ENCODE assay signal across 18 cellular contexts in genomic region chr13:67143544-67144115, GRCh38.
DNase-seq lines count a peak whose midpoint lies in the region; FAIRE-seq and TF ChIP-seq lines count a peak whose summit lies in the region.
"Had no signal": no experiment of that assay in that cellular context is flagged by ENCODE, and none has a peak within 500 bp of the region (broad histone marks: within the 10 kb centered on the region; RNA-seq: fewer than 3 reads in every experiment).

No MANE protein-coding gene starts in this region.

- CTCF ChIA-PET in endothelial cell of umbilical vein (lab: Charles Lee): interaction anchor here (0.9 to 1.2 kb wide), 2 partner anchors 150 to 525 kb away, joined by 3 read pairs; no protein-coding TSS in a partner anchor

- H3K18ac ChIP-seq in neuronal stem cell (ENCODE audit: low read length): no peak overlapping the region

- H4K91ac ChIP-seq in neuronal stem cell (ENCODE audit: low read depth, low read length, poor library complexity): no peak overlapping the region

- H4K20me1 ChIP-seq in BLaER1 treated with 17β-estradiol and CSF1 and Interleukin-3, amounts not matched to agents 10 nM and 100 nM: no peaks in the 10 kb centered on the region
- H4K20me1 ChIP-seq in endothelial cell of umbilical vein (replicated peaks; ENCODE audit: control insufficient read depth, extremely low read depth, insufficient read depth, low read length): no peaks in the 10 kb centered on the region

- POLR2A ChIA-PET in endothelial cell of umbilical vein (lab: Charles Lee): no interaction called here

- FAIRE-seq in endothelial cell of umbilical vein (lab: Jason Lieb, UNC): no peak
- FAIRE-seq: HepG2 had no signal

- TF ChIP-seq CTCF in endothelial cell of umbilical vein (IDR thresholded peaks at IDR 0.05; ENCODE audit: extremely low read depth in 1 of 2, insufficient read depth in 1 of 2, low read depth in 1 of 2, low read length in 2 of 2): no peak
- no peak for TF ChIP-seq CTCF in prostate gland (IDR thresholded peaks at IDR 0.05)

- H3K4me1 ChIP-seq in BLaER1 treated with 17β-estradiol and CSF1 and Interleukin-3, amounts not matched to agents 10 nM and 100 nM: peaks cover 39 to 50% (median 45%) of the 10 kb centered on the region in 10 experiments
- H3K4me1 ChIP-seq in endothelial cell of umbilical vein (ENCODE audit: control insufficient read depth, extremely low read depth, insufficient read depth, low read length): peaks cover 36% of the 10 kb centered on the region
- peaks cover 2 to 24% of the 10 kb centered on the region in 2 donors for H3K4me1 ChIP-seq in neuronal stem cell (ENCODE audit: control insufficient read depth in 2 of 2, insufficient read depth in 1 of 2, low read depth in 1 of 2, low read length in 2 of 2)
- H3K4me1 ChIP-seq in prostate gland (replicated peaks): no peaks in the 10 kb centered on the region
- H3K4me1 ChIP-seq: Caco-2 had no signal

- H2BK12ac ChIP-seq in neuronal stem cell (ENCODE audit: low read length): no peak overlapping the region

- H3K14ac ChIP-seq in neuronal stem cell (ENCODE audit: low read length): no peak overlapping the region

- H3K27me3 ChIP-seq in BLaER1 treated with 17β-estradiol and CSF1 and Interleukin-3, amounts not matched to agents 10 nM and 100 nM: no peaks in the 10 kb centered on the region
- H3K27me3 ChIP-seq in endothelial cell of umbilical vein (ENCODE audit: control insufficient read depth in 2 of 2, insufficient read depth in 2 of 2, low read length in 2 of 2) (no peaks in the 10 kb centered on the region), neuronal stem cell (ENCODE audit: control insufficient read depth in 3 of 3, insufficient read depth in 3 of 3, low read depth in 1 of 3, low read length in 3 of 3) (no peaks in the 10 kb centered on the region), prostate gland (replicated peaks; ENCODE audit: insufficient read depth) (no peaks in the 10 kb centered on the region)

- intact Hi-C loops in endothelial cell of umbilical vein (cut with micrococcal nuclease) (no loop called here), prostate gland (cut with DNase I) (no loop called here)

- no peaks in the 10 kb centered on the region for H3K36me3 ChIP-seq in BLaER1 treated with 17β-estradiol and CSF1 and Interleukin-3, amounts not matched to agents 10 nM and 100 nM
- H3K36me3 ChIP-seq in endothelial cell of umbilical vein (ENCODE audit: control insufficient read depth in 2 of 2, extremely low read depth in 1 of 2, insufficient read depth in 2 of 2, low read length in 2 of 2) (no peaks in the 10 kb centered on the region), neuronal stem cell (replicated peaks in 1 of 2; ENCODE audit: control insufficient read depth in 2 of 2, insufficient read depth in 2 of 2, low read length in 2 of 2) (no peaks in the 10 kb centered on the region), prostate gland (no peaks in the 10 kb centered on the region)

- H3K79me2 ChIP-seq in endothelial cell of umbilical vein (ENCODE audit: control insufficient read depth, insufficient read depth, low read length): no peaks in the 10 kb centered on the region

- H3K9me1 ChIP-seq in endothelial cell of umbilical vein (replicated peaks; ENCODE audit: control insufficient read depth, extremely low read depth, insufficient read depth, low read length): no peaks in the 10 kb centered on the region

- H2AFZ ChIP-seq in endothelial cell of umbilical vein (ENCODE audit: low read depth, low read length) (peak overlapping the region; percentile 38), neuronal stem cell (ENCODE audit: low read length) (peak overlapping the region; percentile 65)

- WGBS in neuronal stem cell (ENCODE audit: extremely low coverage in 2 of 2, insufficient read length in 2 of 2, insufficient replicate concordance in 1 of 2), 2 donors: no CpG with 5 or more reads among the region's 4 CpGs
- 79% methylated on average over 4 of the region's 4 CpGs for WGBS in prostate gland

- H3K27ac ChIP-seq in BLaER1 treated with 17β-estradiol and CSF1 and Interleukin-3, amounts not matched to agents 10 nM and 100 nM: 0 out of 22 replicates have a peak overlapping the region, but pooled peaks of 1 of the 11 experiments have one; percentile 7
- no peak overlapping the region for H3K27ac ChIP-seq in endothelial cell of umbilical vein (ENCODE audit: insufficient read depth, low read depth, low read length)
- H3K27ac ChIP-seq in neuronal stem cell (replicated peaks; ENCODE audit: low read length): no peak overlapping the region
- H3K27ac ChIP-seq in prostate gland: no peak overlapping the region

- H2BK120ac ChIP-seq in neuronal stem cell (ENCODE audit: low read depth, low read length): no peak overlapping the region

- H3K79me1 ChIP-seq in neuronal stem cell (ENCODE audit: low read depth, low read length): no peaks in the 10 kb centered on the region

- H3K4me3 ChIP-seq in BLaER1 treated with 17β-estradiol and CSF1 and Interleukin-3, amounts not matched to agents 10 nM and 100 nM: no peak overlapping the region
- H3K4me3 ChIP-seq in endothelial cell of umbilical vein (replicated peaks in 1 of 3; ENCODE audit: insufficient read depth in 1 of 3, low read depth in 1 of 3, low read length in 3 of 3): no peak overlapping the region
- H3K4me3 ChIP-seq in neuronal stem cell (ENCODE audit: low read length in 2 of 2): no peak overlapping the region
- no peak overlapping the region for H3K4me3 ChIP-seq in prostate gland

- H3K9ac ChIP-seq in BLaER1 treated with 17β-estradiol and CSF1 and Interleukin-3, amounts not matched to agents 10 nM and 100 nM: no peak overlapping the region
- H3K9ac ChIP-seq in endothelial cell of umbilical vein (replicated peaks; ENCODE audit: extremely low read depth, insufficient read depth, low read length) (no peak overlapping the region), neuronal stem cell (ENCODE audit: low read depth, low read length, poor library complexity) (no peak overlapping the region)

- peak overlapping the region; percentile 33 to 83 (median 58) for H3K4me2 ChIP-seq in BLaER1 treated with 17β-estradiol and CSF1 and Interleukin-3, amounts not matched to agents 10 nM and 100 nM
- H3K4me2 ChIP-seq in endothelial cell of umbilical vein (ENCODE audit: insufficient read depth, low read length) (no peak overlapping the region), neuronal stem cell (ENCODE audit: insufficient read depth, low read length, poor library complexity, severe bottlenecking) (no peak overlapping the region)

- no peaks in the 10 kb centered on the region for H3K9me3 ChIP-seq in BLaER1 treated with 17β-estradiol and CSF1 and Interleukin-3, amounts not matched to agents 10 nM and 100 nM (replicated peaks in 1 of 11)
- H3K9me3 ChIP-seq in endothelial cell of umbilical vein (replicated peaks; ENCODE audit: control insufficient read depth, insufficient read depth, low read length) (no peaks in the 10 kb centered on the region), neuronal stem cell (replicated peaks in 1 of 2; ENCODE audit: control insufficient read depth in 2 of 2, insufficient read depth in 1 of 2, low read depth in 1 of 2, low read length in 2 of 2) (no peaks in the 10 kb centered on the region), prostate gland (no peaks in the 10 kb centered on the region)
- H3K9me3 ChIP-seq: Caco-2 had no signal

- dilution Hi-C loops in endothelial cell of umbilical vein (cut with MboI; ENCODE audit: extremely low pct_ligation_motif_present, low sequenced_read_pairs): no loop called here

- peak; percentile 61 for DNase-seq in NCI-H69 (lab: John Stamatoyannopoulos, UW)
- DNase-seq in endothelial cell of umbilical vein (ENCODE audit: low read depth, low spot score): no peak
- DNase-seq in neuronal stem cell (ENCODE audit: low spot score): no peak
- no peak for DNase-seq in UCSD-AML1 (lab: John Stamatoyannopoulos, UW; ENCODE audit: unreplicated experiment)
- no peak for DNase-seq in GF-D8 (lab: John Stamatoyannopoulos, UW)
- DNase-seq in prostate gland (ENCODE audit: low spot score): no peak
- DNase-seq: Caco-2; CD4-positive, CD25-positive, alpha-beta regulatory T cell; GOT3; Kasumi-1; NCI-H1105; NCI-H187; NCI-H226; NCI-H526 treated with DMSO at 0.1 percent for 48 hours; RPMI8226; SIG-M5 had no signal

- H3K23ac ChIP-seq in neuronal stem cell (ENCODE audit: low read depth, low read length, poor library complexity): no peak overlapping the region

- H2AK5ac ChIP-seq in neuronal stem cell (ENCODE audit: low read depth, low read length): no peak overlapping the region

- H2BK15ac ChIP-seq in neuronal stem cell (ENCODE audit: low read length): no peak overlapping the region

- no peak for TF ChIP-seq POLR2A in endothelial cell of umbilical vein (IDR thresholded peaks at IDR 0.05; ENCODE audit: low read depth, low read length)
- no peak for TF ChIP-seq POLR2A in prostate gland (IDR thresholded peaks at IDR 0.05)

- no TSS peak for BruUV-seq in endothelial cell of umbilical vein (replicated peaks; lab: Mats Ljungman, UMichigan)

- H3K4ac ChIP-seq in neuronal stem cell (ENCODE audit: low read length): no peak overlapping the region

- H2BK5ac ChIP-seq in neuronal stem cell (ENCODE audit: low read length): no peak overlapping the region

- no peak overlapping the region for H4K8ac ChIP-seq in neuronal stem cell (ENCODE audit: low read depth, low read length)

TF ChIP-seq in endothelial cell of umbilical vein, 7 proteins besides CTCF, POLR2A, EP300 and RAD21:
- TF ChIP-seq POLR2AphosphoS5 (IDR thresholded peaks at IDR 0.05; ENCODE audit: insufficient read depth, low read depth, low read length) (no peak), JUN (IDR thresholded peaks at IDR 0.05; ENCODE audit: borderline replicate concordance, insufficient read depth, insufficient read length, low read depth) (no peak), MYC (IDR thresholded peaks at IDR 0.05; ENCODE audit: low read depth, low read length) (no peak), EZH2 (IDR thresholded peaks at IDR 0.05; ENCODE audit: borderline replicate concordance, low read depth, low read length, severe bottlenecking) (no peak), FOS (IDR thresholded peaks at IDR 0.05; ENCODE audit: borderline replicate concordance, insufficient read depth, low read length) (no peak), GATA2 (IDR thresholded peaks at IDR 0.05; ENCODE audit: insufficient read depth, insufficient read length, low read depth, low read length) (no peak), MAX (IDR thresholded peaks at IDR 0.05; ENCODE audit: insufficient read depth, insufficient read length) (no peak)

Comparison
In these comparisons a context has a peak if more than half of its experiments do, and no peak if none do; other contexts are left out.
1. H3K4me2 ChIP-seq: peak in BLaER1 treated with 17β-estradiol and CSF1 and Interleukin-3, amounts not matched to agents 10 nM and 100 nM (11 of 11); none in endothelial cell of umbilical vein (single experiment) and neuronal stem cell (single experiment).